Comparison of ENCODE assay signal across 20 cellular contexts in genomic region chr16:61295311-61295710, GRCh38.
"Had no signal": no experiment of that assay in that cellular context is flagged by ENCODE, and none has a peak within 500 bp of the region (broad histone marks: within the 10 kb centered on the region; RNA-seq: fewer than 3 reads in every experiment).

No MANE protein-coding gene starts in this region.

- H3K27me3 ChIP-seq: cardiac muscle cell, hepatocyte, tibial artery had no signal

- H3K9me3 ChIP-seq: left ventricle myocardium inferior, tibial artery had no signal

- DNase-seq: activated CD4-positive, alpha-beta T cell treated with anti-CD3 and anti-CD28 coated beads for 1 hour; activated CD4-positive, alpha-beta T cell treated with anti-CD3 and anti-CD28 coated beads, Interleukin-2, amount 50 U/mL, for 48 hours; activated CD8-positive, alpha-beta memory T cell treated with anti-CD3 and anti-CD28 coated beads, Interleukin-2, amount 10 ng/mL, durations not matched to agents 7 days and 5 days; activated naive CD4-positive, alpha-beta T cell treated with anti-CD3 and anti-CD28 coated beads for 36 hours; activated naive CD8-positive, alpha-beta T cell treated with anti-CD3 and anti-CD28 coated beads, Interleukin-2, amount 50 U/mL, for 24 hours; activated T-cell treated with anti-CD3 and anti-CD28 coated beads, Interleukin-2, amount 50 U/mL, for 1 hour; aorta; dorsolateral prefrontal cortex; endodermal cell; islet precursor cell; left ventricle myocardium inferior; occipital lobe; right cardiac atrium; small intestine; stimulated activated CD4-positive, alpha-beta T cell treated with anti-CD3 and anti-CD28 coated beads, Interleukin-4, amount 100 ng/mL, for 24 hours; stimulated activated naive CD4-positive, alpha-beta T cell; T-helper 9 cell; tibial artery had no signal

- H3K4me2 ChIP-seq: hepatocyte had no signal

- H3K27ac ChIP-seq: cardiac muscle cell, dorsolateral prefrontal cortex, hepatocyte, left ventricle myocardium inferior, tibial artery had no signal

- H3K36me3 ChIP-seq: cardiac muscle cell, left ventricle myocardium inferior, tibial artery had no signal

- ATAC-seq: activated CD8-positive, alpha-beta memory T cell treated with anti-CD3 and anti-CD28 coated beads, Interleukin-2, amount 10 ng/mL, durations not matched to agents 7 days and 5 days; activated naive CD8-positive, alpha-beta T cell treated with anti-CD3 and anti-CD28 coated beads, Interleukin-2, amount 50 U/mL, for 24 hours; right cardiac atrium had no signal

- H3K4me1 ChIP-seq: left ventricle myocardium inferior, tibial artery had no signal

- H2AFZ ChIP-seq: hepatocyte had no signal

- H3K79me2 ChIP-seq: hepatocyte had no signal

- FAIRE-seq: small intestine had no signal

- H3K4me3 ChIP-seq: cardiac muscle cell, dorsolateral prefrontal cortex, hepatocyte, left ventricle myocardium inferior, tibial artery had no signal
